In genomic region chr11:15114501-15115475, GRCh38 we compare ENCODE assay signal across 8 cellular contexts. TPM values are rescaled to one million over a fixed set of nuclear protein-coding genes. Genes with fewer than 3 reads are reported as not detected.
DNase-seq lines count a peak whose midpoint lies in the region; ATAC-seq, FAIRE-seq and TF ChIP-seq lines count a peak whose summit lies in the region.

A gene with protein sequence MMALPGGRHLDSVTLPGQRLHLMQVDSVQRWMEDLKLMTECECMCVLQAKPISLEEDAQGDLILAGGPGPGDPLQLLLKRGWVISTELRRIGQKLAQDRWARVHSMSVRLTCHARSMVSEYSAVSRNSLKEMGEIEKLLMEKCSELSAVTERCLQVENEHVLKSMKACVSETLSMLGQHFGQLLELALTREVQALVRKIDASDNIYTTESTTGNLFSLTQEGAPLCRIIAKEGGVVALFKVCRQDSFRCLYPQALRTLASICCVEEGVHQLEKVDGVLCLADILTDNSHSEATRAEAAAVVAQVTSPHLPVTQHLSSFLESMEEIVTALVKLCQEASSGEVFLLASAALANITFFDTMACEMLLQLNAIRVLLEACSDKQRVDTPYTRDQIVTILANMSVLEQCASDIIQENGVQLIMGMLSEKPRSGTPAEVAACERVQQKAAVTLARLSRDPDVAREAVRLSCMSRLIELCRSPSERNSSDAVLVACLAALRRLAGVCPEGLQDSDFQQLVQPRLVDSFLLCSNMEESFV (plus strand): TSS chr11:15114923. CDS start chr11:15149175, 34,252 bp downstream.

- peak in 3 of 4 donors; percentile 14 to 35 (median 30) for ATAC-seq in right lobe of liver
- ATAC-seq in HepG2 = no peak
- no peak for ATAC-seq in GM21528 (IDR thresholded peaks at IDR 0.05; ENCODE audit: low FRiP score, unreplicated experiment)
- ATAC-seq in GM18502 (IDR thresholded peaks at IDR 0.05; ENCODE audit: poor library complexity, unreplicated experiment) = no peak

- in situ Hi-C loops in HepG2 (cut with HindIII; ENCODE audit: extremely low pct_ligation_motif_present, low pct_unique_long_range_greater_than_20kb) = no loop called here

- peak in 1 of 3 donors; percentile 21 for DNase-seq in right lobe of liver
- DNase-seq in HepG2 (ENCODE audit: low spot score) = no peak
- DNase-seq in mesendoderm = peak; percentile 33
- DNase-seq in HTR-8/SVneo (ENCODE audit: insufficient read length, low spot score) = no peak
- no peak for DNase-seq in NCI-H510A treated with DMSO at 0.1 percent for 48 hours (lab: John Stamatoyannopoulos, UW)

- no peaks in the 10 kb centered on the region for H3K27me3 ChIP-seq in right lobe of liver
- no peaks in the 10 kb centered on the region; a peak in 1 of 5 replicates for H3K27me3 ChIP-seq in HepG2 (ENCODE audit: control insufficient read depth in 1 of 2, insufficient read depth in 2 of 2, low read length in 2 of 2)
- peaks cover 37% of the 10 kb centered on the region for H3K27me3 ChIP-seq in ectodermal cell (ENCODE audit: control insufficient read depth, insufficient read depth, low read length, poor library complexity, severe bottlenecking)
- peaks cover 4% of the 10 kb centered on the region for H3K27me3 ChIP-seq in mesendoderm (ENCODE audit: insufficient read depth, low read length, poor library complexity)

- no peak within 1 kb of the TSS for H4K8ac ChIP-seq in mesendoderm (ENCODE audit: low read depth, low read length)

- H3K4me3 ChIP-seq in right lobe of liver (peak within 1 kb of the TSS in 1 of 3 donors; percentile 27), HepG2 (replicated peaks in 1 of 3; ENCODE audit: insufficient read depth in 1 of 3, low read depth in 2 of 3, low read length in 3 of 3) (no peak within 1 kb of the TSS), ectodermal cell (ENCODE audit: insufficient read depth, low read depth, low read length) (peak within 1 kb of the TSS; percentile 43), mesendoderm (ENCODE audit: low read length) (no peak within 1 kb of the TSS)

- no peak within 1 kb of the TSS for H2BK15ac ChIP-seq in mesendoderm (replicated peaks; ENCODE audit: low read depth)

- FAIRE-seq in HepG2 (lab: Jason Lieb, UNC) = no peak
- no peak for FAIRE-seq in HTR-8/SVneo (lab: Jason Lieb, UNC)

- H3K56ac ChIP-seq in mesendoderm (ENCODE audit: low read length) = peak within 1 kb of the TSS; percentile 73

- no peak for TF ChIP-seq RAD21 in HepG2 (CRISPR knock-in tag; IDR thresholded peaks at IDR 0.05)

- H3K23ac ChIP-seq in mesendoderm (ENCODE audit: low read length) = peak within 1 kb of the TSS; percentile 29

- POLR2A ChIA-PET in HepG2 (lab: Yijun Ruan, JAX) = no interaction called here

- TF ChIP-seq CTCF in right lobe of liver (IDR thresholded peaks at IDR 0.05) = no peak
- no peak for TF ChIP-seq CTCF in HepG2 (CRISPR knock-in tag; IDR thresholded peaks at IDR 0.05)

- peaks cover 0 to 7% (median 0%) of the 10 kb centered on the region in 4 donors for H3K4me1 ChIP-seq in right lobe of liver
- H3K4me1 ChIP-seq in HepG2 (ENCODE audit: insufficient read depth, low read length) = no peaks in the 10 kb centered on the region
- no peaks in the 10 kb centered on the region for H3K4me1 ChIP-seq in ectodermal cell (ENCODE audit: control insufficient read depth, insufficient read depth, low read length)
- H3K4me1 ChIP-seq in mesendoderm (ENCODE audit: control insufficient read depth, low read depth, low read length) = no peaks in the 10 kb centered on the region

- H4K5ac ChIP-seq in mesendoderm (ENCODE audit: low read length) = no peak within 1 kb of the TSS

- H3K4me2 ChIP-seq in HepG2 (ENCODE audit: low read depth, low read length) = no peak within 1 kb of the TSS
- peak within 1 kb of the TSS; percentile 61 for H3K4me2 ChIP-seq in mesendoderm (ENCODE audit: low read length)

- WGBS in right lobe of liver (ENCODE audit: insufficient coverage, low coverage, low lambda C conversion rate, missing lambda C conversion rate) = 27% methylated on average over 19 of the region's 50 CpGs
- WGBS in HepG2 (ENCODE audit: low lambda C conversion rate) = 45% methylated on average over 21 of the region's 50 CpGs
- WGBS in ectodermal cell, 2 experiments = 8% methylated on average over 50 of the region's 50 CpGs
- WGBS in mesendoderm (ENCODE audit: extremely low coverage, insufficient coverage, low lambda C conversion rate) = no CpG with 5 or more reads among the region's 50 CpGs

- H3K9me3 ChIP-seq in right lobe of liver = no peaks in the 10 kb centered on the region
- no peaks in the 10 kb centered on the region for H3K9me3 ChIP-seq in HepG2 (ENCODE audit: low read length)
- H3K9me3 ChIP-seq in ectodermal cell (ENCODE audit: control insufficient read depth, low read length) = no peaks in the 10 kb centered on the region

- no peak within 1 kb of the TSS for H2BK120ac ChIP-seq in mesendoderm (ENCODE audit: low read depth, low read length)

- intact Hi-C loops in right lobe of liver (cut with DNase I) = no loop called here
- intact Hi-C loops in HepG2 (cut with micrococcal nuclease; ENCODE audit: unreplicated experiment) = no loop called here

- no TSS peak for BruUV-seq in HepG2 (replicated peaks; lab: Mats Ljungman, UMichigan)

- H3K79me2 ChIP-seq in HepG2 (ENCODE audit: insufficient read depth, low read length) = no peaks in the 10 kb centered on the region
- H3K79me2 ChIP-seq in mesendoderm (ENCODE audit: control insufficient read depth, insufficient read depth, low read length) = no peaks in the 10 kb centered on the region

- H2AK5ac ChIP-seq in mesendoderm (ENCODE audit: low read length) = no peak within 1 kb of the TSS

- TF ChIP-seq POLR2A in right lobe of liver (IDR thresholded peaks at IDR 0.05) = no peak
- TF ChIP-seq POLR2A in HepG2 (IDR thresholded peaks at IDR 0.05; ENCODE audit: insufficient read depth in 1 of 2, low read depth in 2 of 2, low read length in 2 of 2) = no peak

- H3K79me1 ChIP-seq in mesendoderm (ENCODE audit: low read length) = no peaks in the 10 kb centered on the region

- H3K18ac ChIP-seq in mesendoderm (ENCODE audit: low read length) = no peak within 1 kb of the TSS

- H3K27ac ChIP-seq in right lobe of liver (no peak within 1 kb of the TSS), HepG2 (ENCODE audit: extremely low read length, insufficient read depth, low read length) (no peak within 1 kb of the TSS), ectodermal cell (ENCODE audit: insufficient read depth, low read depth, low read length, poor library complexity, severe bottlenecking) (no peak within 1 kb of the TSS), mesendoderm (ENCODE audit: low read depth, low read length) (no peak within 1 kb of the TSS)

- TF ChIP-seq EP300 in HepG2 (IDR thresholded peaks at IDR 0.05; ENCODE audit: low read depth in 2 of 2, low read length in 2 of 2) = no peak
- no peak for TF ChIP-seq EP300 in HepG2 (CRISPR knock-in tag; IDR thresholded peaks at IDR 0.05; ENCODE audit: borderline replicate concordance)

- H3K36me3 ChIP-seq in right lobe of liver (no peaks in the 10 kb centered on the region), HepG2 (replicated peaks in 1 of 2; ENCODE audit: control insufficient read depth in 1 of 2, insufficient read depth in 2 of 2, low read length in 2 of 2) (no peaks in the 10 kb centered on the region), ectodermal cell (ENCODE audit: control insufficient read depth, insufficient read depth, low read length) (no peaks in the 10 kb centered on the region), mesendoderm (ENCODE audit: control insufficient read depth, insufficient read depth, low read length) (no peaks in the 10 kb centered on the region)

- H3K9ac ChIP-seq in HepG2 (ENCODE audit: insufficient read depth, low read depth, low read length) (no peak within 1 kb of the TSS), mesendoderm (ENCODE audit: low read length) (peak within 1 kb of the TSS; percentile 54)

- no peak within 1 kb of the TSS for H2BK5ac ChIP-seq in mesendoderm (ENCODE audit: low read length)

- H2AFZ ChIP-seq in HepG2 (ENCODE audit: low read length) = no peak within 1 kb of the TSS

- H4K20me1 ChIP-seq in HepG2 (ENCODE audit: insufficient read depth, low read length) = no peaks in the 10 kb centered on the region

- CTCF ChIA-PET in HepG2 (lab: Yijun Ruan, JAX; ENCODE audit: low intra/inter-chr PET ratio, low total read pairs) = no interaction called here

- H3K4ac ChIP-seq in mesendoderm (ENCODE audit: low read depth, low read length) = no peak within 1 kb of the TSS

TF ChIP-seq in HepG2, 621 proteins besides CTCF, POLR2A, EP300 and RAD21 (continues in another document):
- TF ChIP-seq FOXA3 (CRISPR knock-in tag; IDR thresholded peaks at IDR 0.05) = no peak
- TF ChIP-seq ZNF446 (CRISPR knock-in tag; IDR thresholded peaks at IDR 0.05) = no peak

RNA-seq across cellular contexts. Expression of the gene that starts here (rescaled TPM):
- total RNA-seq in right lobe of liver (under 1 TPM in 3 of 6 experiments, not detected in 3; 0.15 to 0.44 (median 0.43) TPM), HepG2 (2016; rRNA removed; fragmentation: Illumina TruSeq; extraction: Trizol) (not detected in 2 replicates)
- total RNA-seq in HepG2 (2016; cell fraction: cytosol; rRNA removed; fragmentation: Illumina TruSeq; extraction: Trizol; ENCODE audit: low read depth) = not detected in 2 replicates
- total RNA-seq in HepG2 (2016; cell fraction: insoluble cytoplasmic fraction; rRNA removed; fragmentation: Illumina TruSeq; extraction: Trizol) = not detected in 2 replicates
- not detected in 2 replicates for total RNA-seq in HepG2 (2016; cell fraction: membrane; rRNA removed; fragmentation: Illumina TruSeq; extraction: Trizol)
- not detected in 2 replicates for total RNA-seq in HepG2 (2016; cell fraction: nucleus; rRNA removed; fragmentation: Illumina TruSeq; extraction: Trizol)
- 0.05 and 0.09 TPM in 2 replicates for polyA plus RNA-seq in HepG2 (2011; rRNA removed)
- not detected in 2 replicates for polyA plus RNA-seq in HepG2 (2011; cell fraction: cytosol; rRNA removed)
- polyA plus RNA-seq in HepG2 (2011; cell fraction: nucleus; rRNA removed) = 0.12 and 0.24 TPM in 2 replicates
- not detected in 2 replicates for polyA plus RNA-seq in HepG2 (2012)
- polyA plus RNA-seq in HepG2 (2016; cell fraction: cytosol; fragmentation: Illumina TruSeq; extraction: Trizol; ENCODE audit: low read depth) = not detected in 2 replicates
- not detected in 2 replicates for polyA plus RNA-seq in HepG2 (2016; cell fraction: insoluble cytoplasmic fraction; fragmentation: Illumina TruSeq; extraction: Trizol; ENCODE audit: low read depth)
- polyA plus RNA-seq in HepG2 (2016; cell fraction: membrane; fragmentation: Illumina TruSeq; extraction: Trizol; ENCODE audit: low read depth) = not detected in 2 replicates
- polyA plus RNA-seq in HepG2 (2016; cell fraction: nucleus; fragmentation: Illumina TruSeq; extraction: Trizol; ENCODE audit: insufficient read depth, low read depth) = not detected in 2 replicates
- not detected in 2 replicates for polyA minus RNA-seq in HepG2 (2011; rRNA and poly(A)+ RNA removed; ENCODE audit: low replicate concordance)
- not detected in 2 replicates for polyA minus RNA-seq in HepG2 (2011; cell fraction: cytosol; rRNA and poly(A)+ RNA removed)
- polyA minus RNA-seq in HepG2 (2011; cell fraction: nucleus; rRNA and poly(A)+ RNA removed) = not detected in 2 replicates
- 2.0 TPM for polyA plus RNA-seq in ectodermal cell (2013, experiment 1 of 4)
- polyA plus RNA-seq in ectodermal cell (2013, experiment 2 of 4) = 1.5 TPM
- polyA plus RNA-seq in ectodermal cell (2013, experiment 3 of 4) = 1.3 TPM
- polyA plus RNA-seq in ectodermal cell (2013, experiment 4 of 4) = 1.7 TPM
- 0.07 TPM for polyA plus RNA-seq in mesendoderm (2013, experiment 1 of 2)
- 0.06 TPM for polyA plus RNA-seq in mesendoderm (2013, experiment 2 of 2)

Comparison
In these comparisons a context has a peak if more than half of its experiments do, and no peak if none do; other contexts are left out.
1. Peak in ATAC-seq in right lobe of liver; RNA of the gene not detected or under 1 TPM.